13 cellular contexts compared by ENCODE assay signal in genomic region chr3:58429657-58430056, GRCh38. TPM values are rescaled to one million over a fixed set of nuclear protein-coding genes. Genes with fewer than 3 reads are reported as not detected.
DNase-seq lines count a peak whose midpoint lies in the region; ATAC-seq lines count a peak whose summit lies in the region.
"Had no signal": no experiment of that assay in that cellular context is flagged by ENCODE, and none has a peak within 500 bp of the region (broad histone marks: within the 10 kb centered on the region; RNA-seq: fewer than 3 reads in every experiment).

No MANE protein-coding gene starts in this region.

- H3K4me1 Mint-ChIP-seq in T-helper 17 cell (peaks cover 23% of the 10 kb centered on the region), T-cell (peaks cover 26 to 28% (median 27%) of the 10 kb centered on the region in 3 donors)

- ATAC-seq in GM19452 (IDR thresholded peaks at IDR 0.05; ENCODE audit: unreplicated experiment) = peak; percentile 34
- ATAC-seq in HG02870 (IDR thresholded peaks at IDR 0.05; ENCODE audit: unreplicated experiment) = peak; percentile 58
- ATAC-seq in T-helper 17 cell = no peak
- no peak for ATAC-seq in GM18858 (IDR thresholded peaks at IDR 0.05; ENCODE audit: unreplicated experiment)
- ATAC-seq in T-cell (replicated peaks in 1 of 4) = no peak
- ATAC-seq: gastroesophageal sphincter had no signal

- H3K4me3 Mint-ChIP-seq in T-helper 17 cell (no peak overlapping the region), T-cell (no peak overlapping the region)
- H3K4me3 Mint-ChIP-seq: central memory CD8-positive, alpha-beta T cell had no signal

- H3K9me3 Mint-ChIP-seq in T-cell = no peaks in the 10 kb centered on the region
- H3K9me3 Mint-ChIP-seq: central memory CD8-positive, alpha-beta T cell had no signal

- H3K27ac Mint-ChIP-seq in T-helper 17 cell = peak overlapping the region; percentile 37
- no peak overlapping the region for H3K27ac Mint-ChIP-seq in T-cell

- CTCF ChIA-PET in T-cell (lab: Charles Lee) = interaction anchor here (0.5 to 1.8 kb wide), 3 partner anchors 15 to 123 kb away, joined by 3 to 6 read pairs (median 3); partner anchors contain the start of genes HTD2 (in 1 of the 2) and RPP14 (in 1 of the 2)

- H3K27me3 Mint-ChIP-seq in T-helper 17 cell (no peaks in the 10 kb centered on the region), T-cell (no peaks in the 10 kb centered on the region)
- H3K27me3 Mint-ChIP-seq: central memory CD8-positive, alpha-beta T cell had no signal

- H3K9me3 ChIP-seq in T-helper 17 cell (ENCODE audit: control insufficient read depth, low read length, poor library complexity, severe bottlenecking) = no peaks in the 10 kb centered on the region
- H3K9me3 ChIP-seq: gastroesophageal sphincter, prostate gland had no signal

- H3K36me3 Mint-ChIP-seq in T-helper 17 cell (ENCODE audit: low read depth) (peaks cover 4% of the 10 kb centered on the region), T-cell (peaks cover 33% of the 10 kb centered on the region)

- POLR2A ChIA-PET in T-cell (lab: Charles Lee) = interaction anchor here in 1 of 2 donors (1.3 kb wide), 1 partner anchor 10 kb away, joined by 3 read pairs; no protein-coding TSS in a partner anchor

- DNase-seq in AG20443 (ENCODE audit: low spot score) (peak; percentile 19), T-helper 17 cell (no peak), T-cell (no peak), cortex of kidney (lab: John Stamatoyannopoulos, UW) (no peak)
- DNase-seq in stimulated activated CD4-positive, alpha-beta T cell treated with anti-CD3 and anti-CD28 coated beads, Interleukin-12 subunit alpha, Interleukin-12 subunit beta, amount 100 ng/mL, for 4 hours = no peak
- DNase-seq: AML-193, NCI-H748 treated with DMSO at 0.1 percent for 48 hours had no signal

RNA-seq across cellular contexts. Expression of gene PDHB, which starts 4.0 kb away (rescaled TPM):
- 10 to 100 TPM; 25.6 to 29.9 TPM for total RNA-seq in T-helper 17 cell
- 10 to 100 TPM; 27.0 to 54.2 (median 49.2) TPM for total RNA-seq in T-cell

Comparison
In these comparisons a context has a peak if more than half of its experiments do, and no peak if none do; other contexts are left out.
1. ATAC-seq: peak in GM19452 (single experiment) and HG02870 (single experiment); none in T-helper 17 cell (single experiment), GM18858 (single experiment) and T-cell (0 of 4).